In the genomic region with DNA sequence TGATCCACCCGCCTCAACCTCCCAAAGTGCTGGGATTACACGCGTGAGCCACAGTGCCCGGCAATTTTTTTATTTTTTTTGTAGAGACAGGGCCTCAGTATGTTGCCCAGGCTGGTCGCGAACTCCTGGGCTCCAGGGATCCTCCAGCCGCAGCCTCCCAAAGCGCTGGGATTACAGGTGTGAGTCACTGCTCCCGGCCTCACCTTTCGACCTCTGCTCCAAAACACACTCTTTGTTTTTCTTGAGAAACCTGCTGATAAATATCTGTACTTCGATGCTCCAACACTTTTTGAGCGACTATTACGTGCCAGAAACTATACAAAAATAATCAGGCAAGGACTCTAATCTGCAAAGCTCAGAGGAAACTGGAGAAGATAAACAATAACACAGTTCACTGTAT, we compare ENCODE assay signal across 2 cellular contexts.
TF ChIP-seq lines count a peak whose summit lies in the region.

No MANE protein-coding gene starts in this region.

TF ChIP-seq in A549, 52 proteins besides CTCF, POLR2A, EP300 and RAD21:
- no peak for TF ChIP-seq CBX8 (IDR thresholded peaks at IDR 0.05)
- TF ChIP-seq, protein P1, sequence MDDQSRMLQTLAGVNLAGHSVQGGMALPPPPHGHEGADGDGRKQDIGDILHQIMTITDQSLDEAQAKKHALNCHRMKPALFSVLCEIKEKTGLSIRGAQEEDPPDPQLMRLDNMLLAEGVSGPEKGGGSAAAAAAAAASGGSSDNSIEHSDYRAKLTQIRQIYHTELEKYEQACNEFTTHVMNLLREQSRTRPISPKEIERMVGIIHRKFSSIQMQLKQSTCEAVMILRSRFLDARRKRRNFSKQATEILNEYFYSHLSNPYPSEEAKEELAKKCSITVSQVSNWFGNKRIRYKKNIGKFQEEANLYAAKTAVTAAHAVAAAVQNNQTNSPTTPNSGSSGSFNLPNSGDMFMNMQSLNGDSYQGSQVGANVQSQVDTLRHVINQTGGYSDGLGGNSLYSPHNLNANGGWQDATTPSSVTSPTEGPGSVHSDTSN (IDR thresholded peaks at IDR 0.05) = no peak
- TF ChIP-seq TFCP2L1 (CRISPR knock-in tag; IDR thresholded peaks at IDR 0.05) = no peak
- TF ChIP-seq CHD2 (IDR thresholded peaks at IDR 0.05; ENCODE audit: low read length, partially characterized antibody) = no peak
- TF ChIP-seq TP53 (CRISPR knock-in tag; IDR thresholded peaks at IDR 0.05) = no peak
- TF ChIP-seq BHLHE40 (IDR thresholded peaks at IDR 0.05; ENCODE audit: low read depth, low read length) = no peak
- TF ChIP-seq CBX2 (IDR thresholded peaks at IDR 0.05; ENCODE audit: borderline replicate concordance, low read depth) = no peak
- no peak for TF ChIP-seq ESRRA (IDR thresholded peaks at IDR 0.05; ENCODE audit: borderline replicate concordance, low read length)
- TF ChIP-seq RCOR1 (IDR thresholded peaks at IDR 0.05; ENCODE audit: low read depth, low read length) = no peak
- TF ChIP-seq BCL3 (IDR thresholded peaks at IDR 0.05) = no peak
- no peak for TF ChIP-seq HOXB5 (CRISPR knock-in tag; IDR thresholded peaks at IDR 0.05)
TF ChIP-seq in A549: peak in this region for 0.

TF ChIP-seq in K562, 482 proteins besides CTCF, POLR2A, EP300 and RAD21:
- TF ChIP-seq RBFOX2 (IDR thresholded peaks at IDR 0.05; ENCODE audit: low read depth, low read length) (peak; percentile 43), FOSL1 (tag; conservative IDR thresholded peaks at IDR 0.05) (peak; percentile 55; the same call in 1 of the 2 replicates), JUND (IDR thresholded peaks at IDR 0.05; ENCODE audit: borderline replicate concordance, low read depth, low read length) (peak; percentile 45; the same call in 1 of the 2 replicates), JUND (tag; IDR thresholded peaks at IDR 0.05; ENCODE audit: borderline replicate concordance, low read depth, low read length) (no peak; the same call in 2 of the 3 replicates), BDP1 (IDR thresholded peaks at IDR 0.05; ENCODE audit: insufficient read depth, insufficient read length) (no peak)
- TF ChIP-seq, protein P2, sequence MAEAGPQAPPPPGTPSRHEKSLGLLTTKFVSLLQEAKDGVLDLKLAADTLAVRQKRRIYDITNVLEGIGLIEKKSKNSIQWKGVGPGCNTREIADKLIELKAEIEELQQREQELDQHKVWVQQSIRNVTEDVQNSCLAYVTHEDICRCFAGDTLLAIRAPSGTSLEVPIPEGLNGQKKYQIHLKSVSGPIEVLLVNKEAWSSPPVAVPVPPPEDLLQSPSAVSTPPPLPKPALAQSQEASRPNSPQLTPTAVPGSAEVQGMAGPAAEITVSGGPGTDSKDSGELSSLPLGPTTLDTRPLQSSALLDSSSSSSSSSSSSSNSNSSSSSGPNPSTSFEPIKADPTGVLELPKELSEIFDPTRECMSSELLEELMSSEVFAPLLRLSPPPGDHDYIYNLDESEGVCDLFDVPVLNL (CRISPR knock-in tag; IDR thresholded peaks at IDR 0.05; ENCODE audit: low read depth) = no peak
TF ChIP-seq in K562: peak in this region for 3.
